In genomic region chr4:26885912-26886274, GRCh38 we compare ENCODE assay signal across 8 cellular contexts. TPM values are rescaled to one million over a fixed set of nuclear protein-coding genes. Genes with fewer than 3 reads are reported as not detected.
A peak's percentile ranks its signal among the peaks of the same experiment; 100 is the strongest.
DNase-seq lines count a peak whose midpoint lies in the region; ATAC-seq and TF ChIP-seq lines count a peak whose summit lies in the region.

No MANE protein-coding gene starts in this region.

- no peak for TF ChIP-seq POLR2A in heart left ventricle (IDR thresholded peaks at IDR 0.05)

- peaks cover 78 to 90% of the 10 kb centered on the region in 2 donors for H3K4me1 Mint-ChIP-seq in immature natural killer cell
- H3K4me1 Mint-ChIP-seq in progenitor cell of endocrine pancreas (ENCODE audit: low read depth) = no peaks in the 10 kb centered on the region

- H3K27me3 Mint-ChIP-seq in immature natural killer cell (ENCODE audit: low read depth in 3 of 3) (peaks cover 4 to 6% (median 5%) of the 10 kb centered on the region in 3 donors), progenitor cell of endocrine pancreas (no peaks in the 10 kb centered on the region)

- intact Hi-C loops in heart left ventricle (cut with DNase I) (no loop called here), cardiac septum (cut with DNase I) (no loop called here)

- H4K20me1 ChIP-seq in OCI-LY1 (ENCODE audit: insufficient read depth, low read length) = no peaks in the 10 kb centered on the region

- no peaks in the 10 kb centered on the region for H3K9me3 Mint-ChIP-seq in immature natural killer cell
- peaks cover 4% of the 10 kb centered on the region for H3K9me3 Mint-ChIP-seq in progenitor cell of endocrine pancreas (ENCODE audit: low read depth)

- peak overlapping the region in 1 of 12 donors; percentile 39 for H3K4me3 ChIP-seq in heart left ventricle
- H3K4me3 ChIP-seq in OCI-LY1 (ENCODE audit: low read depth, low read length, poor library complexity, severe bottlenecking) = peak overlapping the region; percentile 33

- H3K4me2 ChIP-seq in OCI-LY1 (ENCODE audit: low read length) = peak overlapping the region; percentile 58

- H3K9me3 ChIP-seq in heart left ventricle = no peaks in the 10 kb centered on the region
- H3K9me3 ChIP-seq in OCI-LY1 (ENCODE audit: low read length) = no peaks in the 10 kb centered on the region

- peak overlapping the region; percentile 37; the same call in 1 of the 2 replicates for H3K9ac ChIP-seq in OCI-LY1 (ENCODE audit: low read length)

- no peak overlapping the region for H2AFZ ChIP-seq in OCI-LY1 (ENCODE audit: low read length)

- H3K36me3 ChIP-seq in heart left ventricle (no peaks in the 10 kb centered on the region), OCI-LY1 (ENCODE audit: insufficient read depth, low read length) (peaks cover 15% of the 10 kb centered on the region)

- no peaks in the 10 kb centered on the region for H3K27me3 ChIP-seq in heart left ventricle
- no peaks in the 10 kb centered on the region for H3K27me3 ChIP-seq in OCI-LY1 (ENCODE audit: insufficient read depth, low read length)

- H3K4me3 Mint-ChIP-seq in immature natural killer cell (peak overlapping the region; percentile 69 to 87 (median 77)), progenitor cell of endocrine pancreas (ENCODE audit: low read depth) (no peak overlapping the region)

- TF ChIP-seq CTCF in heart left ventricle (IDR thresholded peaks at IDR 0.05) = no peak
- no peak for TF ChIP-seq CTCF in OCI-LY1 (IDR thresholded peaks at IDR 0.05; ENCODE audit: low read length)
- no peak for TF ChIP-seq CTCF in progenitor cell of endocrine pancreas (IDR thresholded peaks at IDR 0.05; ENCODE audit: unreplicated experiment)

- ATAC-seq in heart left ventricle = peak in 3 of 4 donors; percentile 34 to 71 (median 68)
- ATAC-seq in HG02870 (IDR thresholded peaks at IDR 0.05; ENCODE audit: unreplicated experiment) = peak; percentile 76

- H3F3A ChIP-seq in OCI-LY1 (ENCODE audit: insufficient read depth, low read length) = no peaks in the 10 kb centered on the region

- H3K36me3 Mint-ChIP-seq in immature natural killer cell (no peaks in the 10 kb centered on the region), progenitor cell of endocrine pancreas (ENCODE audit: insufficient read depth) (peaks cover 7% of the 10 kb centered on the region)

- H3K27ac Mint-ChIP-seq in immature natural killer cell (peak overlapping the region; percentile 92 to 99 (median 95)), progenitor cell of endocrine pancreas (no peak overlapping the region)

- DNase-seq in heart left ventricle (no peak), cardiac septum (ENCODE audit: low spot score) (no peak), immature natural killer cell (peak; percentile 76 to 80 (median 79)), SK-N-DZ (ENCODE audit: low spot score) (no peak), progenitor cell of endocrine pancreas (ENCODE audit: low spot score, unreplicated experiment) (no peak), cerebellum (ENCODE audit: low spot score) (no peak)

- 74 to 86% (median 77%) methylated on average over 2 of the region's 2 CpGs for WGBS in heart left ventricle, 4 donors

- H3K27ac ChIP-seq in heart left ventricle (peak overlapping the region in 1 of 12 donors; percentile 91), OCI-LY1 (ENCODE audit: low read depth, low read length, poor library complexity, severe bottlenecking) (peak overlapping the region; percentile 91)

- no peaks in the 10 kb centered on the region for H3K9me2 ChIP-seq in OCI-LY1 (ENCODE audit: low read depth, low read length)

- peaks cover 0 to 59% (median 3%) of the 10 kb centered on the region in 12 donors for H3K4me1 ChIP-seq in heart left ventricle
- H3K4me1 ChIP-seq in OCI-LY1 (ENCODE audit: insufficient read depth, low read length, severe bottlenecking) = peaks cover 60% of the 10 kb centered on the region

- H3K79me2 ChIP-seq in OCI-LY1 (ENCODE audit: insufficient read depth, low read length) = peaks cover 83% of the 10 kb centered on the region

RNA-seq across cellular contexts. Expression of gene STIM2, which starts 25.3 kb away (rescaled TPM):
- total RNA-seq in heart left ventricle (10 to 100 TPM in 4 of 9 donors, 1 to 10 TPM in 5; 7.5 to 17.3 (median 9.9) TPM), cardiac septum (10.1 TPM), progenitor cell of endocrine pancreas (48.7 and 49.3 TPM in 2 replicates), cerebellum (33.1 TPM)
- polyA plus RNA-seq in heart left ventricle (1 to 10 TPM; 4.6 to 6.7 TPM), immature natural killer cell (10 to 100 TPM; 19.1 to 38.1 (median 24.6) TPM)
- polyA plus RNA-seq in SK-N-DZ (2014; cell fraction: cytosol; rRNA removed) = 9.9 and 10.7 TPM in 2 replicates
- polyA plus RNA-seq in SK-N-DZ (2014; cell fraction: nucleus; rRNA removed) = 23.8 and 27.4 TPM in 2 replicates

Comparison
In these comparisons a context has a peak if more than half of its experiments do, and no peak if none do; other contexts are left out.
1. DNase-seq: peak in immature natural killer cell (3 of 3); none in heart left ventricle (0 of 5), cardiac septum (single experiment), SK-N-DZ (single experiment), progenitor cell of endocrine pancreas (single experiment) and cerebellum (single experiment).